ENCODE assay signal across 10 cellular contexts in genomic region chr1:168609133-168609715, GRCh38. TPM values are rescaled to one million over a fixed set of nuclear protein-coding genes. Genes with fewer than 3 reads are reported as not detected.
DNase-seq lines count a peak whose midpoint lies in the region; ATAC-seq and TF ChIP-seq lines count a peak whose summit lies in the region.
"Had no signal": no experiment of that assay in that cellular context is flagged by ENCODE, and none has a peak within 500 bp of the region (broad histone marks: within the 10 kb centered on the region; RNA-seq: fewer than 3 reads in every experiment).

No MANE protein-coding gene starts in this region.

- H3K4me1 ChIP-seq in Panc1 (ENCODE audit: control insufficient read depth, insufficient read depth, low read length) = no peaks in the 10 kb centered on the region
- no peaks in the 10 kb centered on the region for H3K4me1 ChIP-seq in mesendoderm (ENCODE audit: control insufficient read depth, low read depth, low read length)
- H3K4me1 ChIP-seq in thoracic aorta (ENCODE audit: control insufficient read depth in 1 of 2, low read depth in 2 of 2) = peaks cover 23 to 51% of the 10 kb centered on the region in 2 donors

- no peaks in the 10 kb centered on the region for H3K36me3 ChIP-seq in Panc1 (ENCODE audit: control insufficient read depth, insufficient read depth, low read length)
- no peaks in the 10 kb centered on the region for H3K36me3 ChIP-seq in mesendoderm (ENCODE audit: control insufficient read depth, insufficient read depth, low read length)
- no peaks in the 10 kb centered on the region for H3K36me3 ChIP-seq in thoracic aorta

- intact Hi-C loops in Panc1 (cut with micrococcal nuclease; ENCODE audit: unreplicated experiment) = no loop called here

- CTCF ChIA-PET in Panc1 (lab: Charles Lee) = no interaction called here

- no peak for DNase-seq in Panc1 (ENCODE audit: low read depth, low spot score)
- peak; percentile 52 for DNase-seq in epithelial cell of esophagus (ENCODE audit: low read depth)
- DNase-seq in mesendoderm = peak; percentile 72
- DNase-seq in thoracic aorta (ENCODE audit: low spot score) = peak; percentile 35
- DNase-seq in stimulated activated naive CD8-positive, alpha-beta T cell treated with anti-CD3 and anti-CD28 coated beads, Interleukin-15, amount 100 ng/mL, for 72 hours = no peak
- DNase-seq in stimulated activated CD4-positive, alpha-beta T cell treated with anti-CD3 and anti-CD28 coated beads, Interleukin-1b, Interleukin-23, amount 100 ng/mL, for 48 hours = no peak
- DNase-seq in SKM-1 (lab: John Stamatoyannopoulos, UW; ENCODE audit: unreplicated experiment) = no peak
- DNase-seq: activated CD4-positive, alpha-beta T cell treated with anti-CD3 and anti-CD28 coated beads for 1 hour; H7 had no signal

- no peak overlapping the region for H4K5ac ChIP-seq in mesendoderm (ENCODE audit: low read length)

- no peak overlapping the region for H2BK15ac ChIP-seq in mesendoderm (replicated peaks; ENCODE audit: low read depth)

- no peak overlapping the region for H4K8ac ChIP-seq in mesendoderm (ENCODE audit: low read depth, low read length)

- H3K27ac ChIP-seq in Panc1 (ENCODE audit: low read length) = no peak overlapping the region
- H3K27ac ChIP-seq in mesendoderm (ENCODE audit: low read depth, low read length) = no peak overlapping the region
- H3K27ac ChIP-seq in thoracic aorta = peak overlapping the region; percentile 84 to 95

- no CpG with 5 or more reads among the region's 17 CpGs for WGBS in mesendoderm (ENCODE audit: extremely low coverage, insufficient coverage, low lambda C conversion rate)

- H3K9me3 ChIP-seq in Panc1 (ENCODE audit: control insufficient read depth, insufficient read depth, low read depth, low read length) = no peaks in the 10 kb centered on the region
- no peaks in the 10 kb centered on the region for H3K9me3 ChIP-seq in thoracic aorta

- H2AK5ac ChIP-seq in mesendoderm (ENCODE audit: low read length) = no peak overlapping the region

- H3K4me3 ChIP-seq in Panc1 (ENCODE audit: low read depth in 2 of 2, low read length in 2 of 2) = no peak overlapping the region
- no peak overlapping the region for H3K4me3 ChIP-seq in epithelial cell of esophagus (ENCODE audit: low read length)
- H3K4me3 ChIP-seq in mesendoderm (ENCODE audit: low read length) = no peak overlapping the region
- peak overlapping the region; percentile 41 for H3K4me3 ChIP-seq in thoracic aorta

- TF ChIP-seq CTCF in Panc1 (IDR thresholded peaks at IDR 0.05) = no peak
- no peak for TF ChIP-seq CTCF in epithelial cell of esophagus (IDR thresholded peaks at IDR 0.05; ENCODE audit: insufficient read depth, low read depth, low read length, missing control alignments)
- no peak for TF ChIP-seq CTCF in thoracic aorta (IDR thresholded peaks at IDR 0.05)

- H3K9ac ChIP-seq in mesendoderm (ENCODE audit: low read length) = no peak overlapping the region

- no peak overlapping the region for H3K4me3 Mint-ChIP-seq in stimulated activated naive CD8-positive, alpha-beta T cell treated with anti-CD3 and anti-CD28 coated beads, Interleukin-15, amount 100 ng/mL, for 72 hours

- ATAC-seq in Panc1 (peak; percentile 48; the same call in 1 of the 2 replicates), thoracic aorta (ENCODE audit: insufficient number of reproducible peaks, low FRiP score, low read depth) (peak; percentile 85), GM18517 (IDR thresholded peaks at IDR 0.05; ENCODE audit: unreplicated experiment) (no peak)
- no peak for ATAC-seq in stimulated activated naive CD8-positive, alpha-beta T cell treated with anti-CD3 and anti-CD28 coated beads, Interleukin-15, amount 100 ng/mL, for 72 hours

- no peaks in the 10 kb centered on the region for H3K27me3 ChIP-seq in Panc1 (ENCODE audit: control insufficient read depth, insufficient read depth, low read length)
- no peaks in the 10 kb centered on the region for H3K27me3 ChIP-seq in mesendoderm (ENCODE audit: insufficient read depth, low read length, poor library complexity)
- H3K27me3 ChIP-seq in thoracic aorta (replicated peaks; ENCODE audit: insufficient read depth) = no peaks in the 10 kb centered on the region

- H3K4me1 Mint-ChIP-seq in stimulated activated naive CD8-positive, alpha-beta T cell treated with anti-CD3 and anti-CD28 coated beads, Interleukin-15, amount 100 ng/mL, for 72 hours = no peaks in the 10 kb centered on the region

- no peak overlapping the region for H3K56ac ChIP-seq in mesendoderm (ENCODE audit: low read length)

- H3K18ac ChIP-seq in mesendoderm (ENCODE audit: low read length) = no peak overlapping the region

- H3K27me3 Mint-ChIP-seq in stimulated activated naive CD8-positive, alpha-beta T cell treated with anti-CD3 and anti-CD28 coated beads, Interleukin-15, amount 100 ng/mL, for 72 hours = no peaks in the 10 kb centered on the region

- H3K4ac ChIP-seq in mesendoderm (ENCODE audit: low read depth, low read length) = no peak overlapping the region

- BruUV-seq in Panc1 (replicated peaks; lab: Mats Ljungman, UMichigan) = no TSS peak

- in situ Hi-C loops in Panc1 (cut with HindIII; ENCODE audit: low pct_unique_long_range_greater_than_20kb, low sequenced_read_pairs) = no loop called here

- POLR2A ChIA-PET in Panc1 (lab: Charles Lee) = no interaction called here

- H3K4me2 ChIP-seq in mesendoderm (ENCODE audit: low read length) = no peak overlapping the region

- H3K23ac ChIP-seq in mesendoderm (ENCODE audit: low read length) = no peak overlapping the region

- H3K79me1 ChIP-seq in mesendoderm (ENCODE audit: low read length) = no peaks in the 10 kb centered on the region

- no peaks in the 10 kb centered on the region for H3K79me2 ChIP-seq in mesendoderm (ENCODE audit: control insufficient read depth, insufficient read depth, low read length)

- H2BK5ac ChIP-seq in mesendoderm (ENCODE audit: low read length) = no peak overlapping the region

- no peak overlapping the region for H3K27ac Mint-ChIP-seq in stimulated activated naive CD8-positive, alpha-beta T cell treated with anti-CD3 and anti-CD28 coated beads, Interleukin-15, amount 100 ng/mL, for 72 hours

- H2BK120ac ChIP-seq in mesendoderm (ENCODE audit: low read depth, low read length) = no peak overlapping the region

- H3K9me3 Mint-ChIP-seq in stimulated activated naive CD8-positive, alpha-beta T cell treated with anti-CD3 and anti-CD28 coated beads, Interleukin-15, amount 100 ng/mL, for 72 hours = no peaks in the 10 kb centered on the region

RNA-seq across cellular contexts. Expression of gene XCL1, which starts 32.8 kb away (rescaled TPM):
- total RNA-seq in Panc1 (2021; ENCODE audit: unreplicated experiment) (not detected), thoracic aorta (under 1 TPM in 1 of 2 donors, not detected in 1; 0.54 TPM)
- not detected for polyA plus RNA-seq in Panc1 (2012; ENCODE audit: insufficient read length)
- polyA plus RNA-seq in mesendoderm (2013, experiment 1 of 2) = 0.13 TPM
- 0.17 TPM for polyA plus RNA-seq in mesendoderm (2013, experiment 2 of 2)

Comparison
In these comparisons a context has a peak if more than half of its experiments do, and no peak if none do; other contexts are left out.
1. ATAC-seq: peak in Panc1 (single experiment) and thoracic aorta (single experiment); none in stimulated activated naive CD8-positive, alpha-beta T cell treated with anti-CD3 and anti-CD28 coated beads, Interleukin-15, amount 100 ng/mL, for 72 hours (single experiment) and GM18517 (single experiment).
2. DNase-seq: peak in epithelial cell of esophagus (single experiment), mesendoderm (single experiment) and thoracic aorta (single experiment); none in Panc1 (single experiment), stimulated activated naive CD8-positive, alpha-beta T cell treated with anti-CD3 and anti-CD28 coated beads, Interleukin-15, amount 100 ng/mL, for 72 hours (0 of 2), stimulated activated CD4-positive, alpha-beta T cell treated with anti-CD3 and anti-CD28 coated beads, Interleukin-1b, Interleukin-23, amount 100 ng/mL, for 48 hours (single experiment) and SKM-1 (single experiment).
3. H3K27ac ChIP-seq: peak in thoracic aorta (2 of 2); none in Panc1 (single experiment) and mesendoderm (single experiment).